ENCODE assay signal across 11 cellular contexts in the genomic region with DNA sequence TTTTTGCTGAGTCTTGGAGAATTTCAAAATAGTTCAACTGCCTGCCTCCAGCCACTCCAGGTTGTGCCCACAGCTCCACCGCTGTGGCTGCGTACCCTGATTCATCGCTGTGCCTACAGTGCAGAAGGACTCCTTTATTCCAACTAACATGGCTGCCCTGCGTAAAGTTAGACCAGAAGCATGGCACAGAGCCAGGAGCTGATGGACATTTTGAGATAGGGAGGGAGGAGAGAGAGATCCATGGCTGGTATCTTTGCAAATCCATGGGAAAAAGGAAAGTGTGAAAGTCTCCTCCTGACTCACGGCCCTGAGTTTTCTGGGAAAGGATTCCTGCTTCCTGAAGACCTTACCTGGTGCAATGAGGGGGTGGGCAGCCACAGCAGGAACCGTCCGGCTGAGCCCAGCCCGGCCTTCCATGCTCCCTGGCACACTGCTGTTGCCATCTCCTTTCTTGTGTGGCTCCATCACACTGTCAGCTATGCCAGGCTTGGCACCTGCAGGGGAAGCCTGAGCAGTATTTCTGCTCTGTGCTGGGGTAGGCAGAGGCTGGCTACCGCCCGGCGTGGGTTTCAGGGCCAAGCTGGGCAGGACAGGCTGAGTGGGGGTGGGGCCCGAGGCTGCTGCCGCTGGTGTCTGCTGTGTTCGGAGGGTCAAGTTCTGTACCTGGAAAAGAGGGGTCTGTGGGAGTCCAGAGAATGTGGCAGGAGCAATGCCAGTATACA. TPM values are rescaled to one million over a fixed set of nuclear protein-coding genes. Genes with fewer than 3 reads are reported as not detected.
DNase-seq lines count a peak whose midpoint lies in the region; ATAC-seq and TF ChIP-seq lines count a peak whose summit lies in the region.
"Had no signal": no experiment of that assay in that cellular context is flagged by ENCODE, and none has a peak within 500 bp of the region (broad histone marks: within the 10 kb centered on the region; RNA-seq: fewer than 3 reads in every experiment).

No MANE protein-coding gene starts in this region.

- H3K9me2 ChIP-seq in neural cell (ENCODE audit: insufficient read depth, low read length) = no peaks in the 10 kb centered on the region

- 65 to 68% methylated on average over 14 of the region's 14 CpGs for WGBS in tibial nerve, 2 donors
- WGBS in body of pancreas, 2 donors = 75 to 79% methylated on average over 10 to 14 of the region's 14 CpGs

- H3K9me3 ChIP-seq in neural cell (ENCODE audit: low read length) (no peaks in the 10 kb centered on the region), tibial nerve (no peaks in the 10 kb centered on the region), body of pancreas (no peaks in the 10 kb centered on the region)

- ATAC-seq in body of pancreas = no peak
- no peak for ATAC-seq in effector memory CD8-positive, alpha-beta T cell (replicated peaks)

- H3K4me3 Mint-ChIP-seq in effector memory CD8-positive, alpha-beta T cell = no peak overlapping the region

- H3K4me1 Mint-ChIP-seq in effector memory CD8-positive, alpha-beta T cell (ENCODE audit: low read depth in 2 of 2) = peaks cover 0 to 4% of the 10 kb centered on the region in 2 donors

- H2AFZ ChIP-seq in neural cell (ENCODE audit: low read depth, low read length) = no peak overlapping the region

- no peak for TF ChIP-seq EP300 in neural cell (conservative IDR thresholded peaks at IDR 0.05; ENCODE audit: poor library complexity, severe bottlenecking)
- TF ChIP-seq EP300 in tibial nerve (IDR thresholded peaks at IDR 0.05) = no peak

- no peak for TF ChIP-seq RAD21 in neural cell (conservative IDR thresholded peaks at IDR 0.05)

- H3K27ac Mint-ChIP-seq in effector memory CD8-positive, alpha-beta T cell = peak overlapping the region in 1 of 2 donors; percentile 42

- H3K27me3 ChIP-seq in dorsolateral prefrontal cortex = no peaks in the 10 kb centered on the region
- no peaks in the 10 kb centered on the region for H3K27me3 ChIP-seq in neural cell (ENCODE audit: insufficient read depth, low read depth, low read length)
- H3K27me3 ChIP-seq in tibial nerve = no peaks in the 10 kb centered on the region
- no peaks in the 10 kb centered on the region for H3K27me3 ChIP-seq in body of pancreas

- TF ChIP-seq POLR2A in tibial nerve (IDR thresholded peaks at IDR 0.05) (no peak), body of pancreas (IDR thresholded peaks at IDR 0.05) (no peak)

- intact Hi-C loops in dorsolateral prefrontal cortex (cut with DNase I) (loop anchor here (5.0 to 10.0 kb wide), 5 partner anchors 65 to 222 kb away; a partner anchor contains a TSS), body of pancreas (cut with DNase I) (loop anchor here (5.0 kb wide), 1 partner anchor 70 kb away; no protein-coding TSS in a partner anchor)

- peak overlapping the region in 6 of 59 donors; percentile 2 to 35 (median 8) for H3K4me3 ChIP-seq in dorsolateral prefrontal cortex
- no peak overlapping the region for H3K4me3 ChIP-seq in neural cell (ENCODE audit: low read length)
- no peak overlapping the region for H3K4me3 ChIP-seq in tibial nerve
- H3K4me3 ChIP-seq in body of pancreas = no peak overlapping the region

- DNase-seq in NCI-H345 (lab: John Stamatoyannopoulos, UW) (peak; percentile 62), NCI-H345 treated with DMSO at 0.1 percent for 48 hours (lab: John Stamatoyannopoulos, UW; ENCODE audit: unreplicated experiment) (no peak), dorsolateral prefrontal cortex (no peak), tibial nerve (ENCODE audit: low spot score in 2 of 2) (no peak), body of pancreas (no peak), pons (ENCODE audit: low spot score) (no peak)
- no peak for DNase-seq in effector memory CD8-positive, alpha-beta T cell
- DNase-seq: cortex of kidney had no signal

- H3K4me1 ChIP-seq in tibial nerve (peaks cover 0 to 64% (median 44%) of the 10 kb centered on the region in 4 donors), body of pancreas (peaks cover 22% of the 10 kb centered on the region)

- H3K27ac ChIP-seq in dorsolateral prefrontal cortex (peak overlapping the region; percentile 2 to 100 (median 96)), neural cell (ENCODE audit: low read length) (peak overlapping the region; percentile 100), tibial nerve (peak overlapping the region in 3 of 4 donors; percentile 67 to 89 (median 88)), body of pancreas (no peak overlapping the region)

- no peak overlapping the region for H3K4me2 ChIP-seq in neural cell (ENCODE audit: low read length)

- peak overlapping the region; percentile 86 for H3K9ac ChIP-seq in neural cell (ENCODE audit: low read length)

- H3K27me3 Mint-ChIP-seq in effector memory CD8-positive, alpha-beta T cell = peaks cover 13 to 36% of the 10 kb centered on the region in 2 donors

- no peak for TF ChIP-seq CTCF in dorsolateral prefrontal cortex (IDR thresholded peaks at IDR 0.05 in 54 of 56, conservative IDR thresholded peaks at IDR 0.05 in 2 of 56; ENCODE audit: low read depth in 1 of 56, partially characterized antibody in 56 of 56)
- TF ChIP-seq CTCF in neural cell (IDR thresholded peaks at IDR 0.05; ENCODE audit: poor library complexity, severe bottlenecking) = no peak
- TF ChIP-seq CTCF in tibial nerve (IDR thresholded peaks at IDR 0.05) = no peak
- no peak for TF ChIP-seq CTCF in body of pancreas (IDR thresholded peaks at IDR 0.05)

- no peaks in the 10 kb centered on the region for H4K20me1 ChIP-seq in neural cell (ENCODE audit: insufficient read depth)

- H3F3A ChIP-seq in neural cell (ENCODE audit: insufficient read depth, low read length, poor library complexity, severe bottlenecking) = peaks cover 13% of the 10 kb centered on the region

- no peaks in the 10 kb centered on the region for H3K36me3 Mint-ChIP-seq in effector memory CD8-positive, alpha-beta T cell (ENCODE audit: insufficient read depth)

- no peaks in the 10 kb centered on the region for H3K9me3 Mint-ChIP-seq in effector memory CD8-positive, alpha-beta T cell

- H3K36me3 ChIP-seq in neural cell (ENCODE audit: insufficient read depth, low read length) (peaks cover 12% of the 10 kb centered on the region), tibial nerve (peaks cover 0 to 31% (median 0%) of the 10 kb centered on the region in 3 donors), body of pancreas (replicated peaks in 1 of 2; ENCODE audit: insufficient read depth in 1 of 2, low read depth in 2 of 2) (no peaks in the 10 kb centered on the region)

- peaks cover 14% of the 10 kb centered on the region for H3K79me2 ChIP-seq in neural cell (replicated peaks; ENCODE audit: insufficient read depth, low read length)

TF ChIP-seq in neural cell, 6 proteins besides CTCF, POLR2A, EP300 and RAD21:
- TF ChIP-seq EZH2 (IDR thresholded peaks at IDR 0.05; ENCODE audit: borderline replicate concordance, insufficient read depth, low read length, poor library complexity, severe bottlenecking) = no peak
- TF ChIP-seq TAF1 (IDR thresholded peaks at IDR 0.05; ENCODE audit: low read depth) = no peak
- no peak for TF ChIP-seq MXI1 (conservative IDR thresholded peaks at IDR 0.05; ENCODE audit: poor library complexity, severe bottlenecking)
- TF ChIP-seq SMC3 (conservative IDR thresholded peaks at IDR 0.05; ENCODE audit: poor library complexity) = no peak
- TF ChIP-seq POLR2AphosphoS5 (IDR thresholded peaks at IDR 0.05) = no peak
- TF ChIP-seq, protein P1, sequence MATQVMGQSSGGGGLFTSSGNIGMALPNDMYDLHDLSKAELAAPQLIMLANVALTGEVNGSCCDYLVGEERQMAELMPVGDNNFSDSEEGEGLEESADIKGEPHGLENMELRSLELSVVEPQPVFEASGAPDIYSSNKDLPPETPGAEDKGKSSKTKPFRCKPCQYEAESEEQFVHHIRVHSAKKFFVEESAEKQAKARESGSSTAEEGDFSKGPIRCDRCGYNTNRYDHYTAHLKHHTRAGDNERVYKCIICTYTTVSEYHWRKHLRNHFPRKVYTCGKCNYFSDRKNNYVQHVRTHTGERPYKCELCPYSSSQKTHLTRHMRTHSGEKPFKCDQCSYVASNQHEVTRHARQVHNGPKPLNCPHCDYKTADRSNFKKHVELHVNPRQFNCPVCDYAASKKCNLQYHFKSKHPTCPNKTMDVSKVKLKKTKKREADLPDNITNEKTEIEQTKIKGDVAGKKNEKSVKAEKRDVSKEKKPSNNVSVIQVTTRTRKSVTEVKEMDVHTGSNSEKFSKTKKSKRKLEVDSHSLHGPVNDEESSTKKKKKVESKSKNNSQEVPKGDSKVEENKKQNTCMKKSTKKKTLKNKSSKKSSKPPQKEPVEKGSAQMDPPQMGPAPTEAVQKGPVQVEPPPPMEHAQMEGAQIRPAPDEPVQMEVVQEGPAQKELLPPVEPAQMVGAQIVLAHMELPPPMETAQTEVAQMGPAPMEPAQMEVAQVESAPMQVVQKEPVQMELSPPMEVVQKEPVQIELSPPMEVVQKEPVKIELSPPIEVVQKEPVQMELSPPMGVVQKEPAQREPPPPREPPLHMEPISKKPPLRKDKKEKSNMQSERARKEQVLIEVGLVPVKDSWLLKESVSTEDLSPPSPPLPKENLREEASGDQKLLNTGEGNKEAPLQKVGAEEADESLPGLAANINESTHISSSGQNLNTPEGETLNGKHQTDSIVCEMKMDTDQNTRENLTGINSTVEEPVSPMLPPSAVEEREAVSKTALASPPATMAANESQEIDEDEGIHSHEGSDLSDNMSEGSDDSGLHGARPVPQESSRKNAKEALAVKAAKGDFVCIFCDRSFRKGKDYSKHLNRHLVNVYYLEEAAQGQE (IDR thresholded peaks at IDR 0.05; ENCODE audit: borderline replicate concordance) = no peak

RNA-seq across cellular contexts. Expression of a gene that starts 46.0 kb away (rescaled TPM):
- under 1 TPM in 10 of 120 experiments, not detected in 110; 0.35 to 0.76 (median 0.60) TPM for total RNA-seq in dorsolateral prefrontal cortex
- polyA plus RNA-seq in neural cell = 0.35 TPM in 1 of 2 replicates, not detected in the other
- not detected in 2 replicates for polyA minus RNA-seq in neural cell
- under 1 TPM in 2 of 4 donors, not detected in 2; 0.42 to 0.66 TPM for total RNA-seq in tibial nerve
- not detected for total RNA-seq in body of pancreas
- total RNA-seq: A172, pulmonary artery endothelial cell had no signal

Comparison
In these comparisons a context has a peak if more than half of its experiments do, and no peak if none do; other contexts are left out.
1. H3K27ac ChIP-seq: peak in dorsolateral prefrontal cortex (59 of 59), neural cell (single experiment) and tibial nerve (3 of 4); none in body of pancreas (0 of 4).